Comparison of ENCODE assay signal across 27 cellular contexts in the genomic region with DNA sequence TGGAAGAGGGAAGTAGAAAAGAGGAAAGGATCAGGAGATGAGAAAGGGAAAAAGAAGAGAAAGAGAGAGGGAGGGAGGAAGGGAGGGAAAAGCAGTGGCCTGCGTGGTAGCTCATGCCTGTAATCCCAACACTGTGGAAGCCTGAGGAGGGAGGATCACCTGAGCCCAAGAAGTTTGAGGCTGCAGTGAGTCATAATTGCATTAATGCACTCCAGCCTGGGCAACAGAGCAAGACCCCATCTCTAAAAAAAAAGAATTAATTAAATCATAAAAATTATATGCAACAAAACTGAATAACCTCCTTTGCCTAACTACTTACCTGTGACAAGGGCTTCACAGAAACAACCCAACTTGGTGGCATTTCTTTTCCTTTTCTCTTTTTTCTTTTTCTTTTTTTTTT.
"Had no signal": no experiment of that assay in that cellular context is flagged by ENCODE, and none has a peak within 500 bp of the region (broad histone marks: within the 10 kb centered on the region; RNA-seq: fewer than 3 reads in every experiment).

No MANE protein-coding gene starts in this region.

- H3K36me3 Mint-ChIP-seq: natural killer cell treated with Interleukin-12 subunit alpha and Interleukin-12 subunit beta and Interleukin-15 and Interleukin-18, amount 100 ng/mL, for 72 hours; stimulated activated memory B cell treated with anti-CD40 and anti-IgM and Interleukin-4, amounts not matched to agents 10 μg/mL and 1 μg/mL and 100 μg/mL, for 72 hours had no signal

- H3K36me3 ChIP-seq: left ventricle myocardium inferior, right atrium auricular region, right lobe of liver, thyroid gland, transverse colon, upper lobe of left lung, vagina had no signal

- H3K27me3 Mint-ChIP-seq: natural killer cell treated with Interleukin-12 subunit alpha and Interleukin-12 subunit beta and Interleukin-15 and Interleukin-18, amount 100 ng/mL, for 72 hours; stimulated activated naive CD8-positive, alpha-beta T cell treated with anti-CD3 and anti-CD28 coated beads, Interleukin-15, amount 100 ng/mL, for 72 hours had no signal

- H3K4me3 ChIP-seq: hepatocyte, left ventricle myocardium inferior, lung, mucosa of descending colon, right atrium auricular region, right lobe of liver, smooth muscle cell, testis, thyroid gland, transverse colon, upper lobe of left lung, vagina had no signal

- H3K4me1 ChIP-seq: right atrium auricular region, right lobe of liver, testis, thyroid gland, transverse colon, upper lobe of left lung, vagina had no signal

- H3K27ac Mint-ChIP-seq: memory B cell; progenitor cell of endocrine pancreas; stimulated activated memory B cell treated with anti-CD40 and anti-IgM and Interleukin-4, amounts not matched to agents 10 μg/mL and 1 μg/mL and 100 μg/mL, for 72 hours had no signal

- H3K9me3 ChIP-seq: left ventricle myocardium inferior, mucosa of descending colon, right atrium auricular region, right lobe of liver, testis, thyroid gland, transverse colon, upper lobe of left lung, vagina had no signal

- H3K4me2 ChIP-seq: hepatocyte, smooth muscle cell had no signal

- H3K4me3 Mint-ChIP-seq: memory B cell; natural killer cell treated with Interleukin-12 subunit alpha and Interleukin-12 subunit beta and Interleukin-15 and Interleukin-18, amount 100 ng/mL, for 72 hours; stimulated activated memory B cell treated with anti-CD40 and anti-IgM and Interleukin-4, amounts not matched to agents 10 μg/mL and 1 μg/mL and 100 μg/mL, for 72 hours; stimulated activated naive CD8-positive, alpha-beta T cell treated with anti-CD3 and anti-CD28 coated beads, Interleukin-15, amount 100 ng/mL, for 72 hours had no signal

- H3K27ac ChIP-seq: hepatocyte, left ventricle myocardium inferior, right atrium auricular region, right lobe of liver, testis, thyroid gland, transverse colon, upper lobe of left lung, vagina had no signal

- H2AFZ ChIP-seq: hepatocyte had no signal

- H3K9me3 Mint-ChIP-seq: memory B cell; naive thymus-derived CD4-positive, alpha-beta T cell; natural killer cell treated with Interleukin-12 subunit alpha and Interleukin-12 subunit beta and Interleukin-15 and Interleukin-18, amount 100 ng/mL, for 72 hours; stimulated activated naive CD8-positive, alpha-beta T cell treated with anti-CD3 and anti-CD28 coated beads, Interleukin-15, amount 100 ng/mL, for 72 hours had no signal

- H3K79me2 ChIP-seq: hepatocyte had no signal

- DNase-seq: islet precursor cell; left ventricle myocardium inferior; midbrain; mucosa of descending colon; naive thymus-derived CD4-positive, alpha-beta T cell; nucleus accumbens; right lobe of liver; stimulated activated CD4-positive, alpha-beta T cell treated with anti-CD3 and anti-CD28 coated beads, Interleukin-1b, Interleukin-23, amount 100 ng/mL, for 48 hours; stimulated activated CD4-positive, alpha-beta T cell treated with anti-CD3 and anti-CD28 coated beads, Interleukin-2, amount 100 ng/mL, for 48 hours; stimulated activated CD4-positive, alpha-beta T cell treated with anti-CD3 and anti-CD28 coated beads, Interleukin-4, amount 100 ng/mL, for 4 hours; stimulated activated CD8-positive, alpha-beta memory T cell treated with anti-CD3 and anti-CD28 coated beads, Interleukin-4, amount 100 ng/mL, for 48 hours; stimulated activated naive CD4-positive, alpha-beta T cell treated with Interleukin-2 at 50 U/mL for 16 hours; stimulated activated naive CD8-positive, alpha-beta T cell treated with anti-CD3 and anti-CD28 coated beads, Interleukin-15, amount 100 ng/mL, for 72 hours; substantia nigra; testis; thyroid gland; transverse colon; upper lobe of left lung had no signal

- H3K27me3 ChIP-seq: hepatocyte, right atrium auricular region, right lobe of liver, testis, thyroid gland, upper lobe of left lung, vagina had no signal

- ATAC-seq: mucosa of descending colon; naive thymus-derived CD4-positive, alpha-beta T cell; natural killer cell treated with Interleukin-12 subunit alpha and Interleukin-12 subunit beta and Interleukin-15 and Interleukin-18, amount 100 ng/mL, for 72 hours; right lobe of liver; stimulated activated memory B cell treated with anti-CD40 and anti-IgM and Interleukin-4, amounts not matched to agents 10 μg/mL and 1 μg/mL and 100 μg/mL, for 72 hours; stimulated activated naive CD8-positive, alpha-beta T cell treated with anti-CD3 and anti-CD28 coated beads, Interleukin-15, amount 100 ng/mL, for 72 hours had no signal
